ENCODE assay signal across 30 cellular contexts in genomic region chr9:93902051-93902779, GRCh38. TPM values are rescaled to one million over a fixed set of nuclear protein-coding genes. Genes with fewer than 3 reads are reported as not detected.
A peak's percentile ranks its signal among the peaks of the same experiment; 100 is the strongest.
DNase-seq lines count a peak whose midpoint lies in the region; ATAC-seq and TF ChIP-seq lines count a peak whose summit lies in the region.
"Had no signal": no experiment of that assay in that cellular context is flagged by ENCODE, and none has a peak within 500 bp of the region (broad histone marks: within the 10 kb centered on the region; RNA-seq: fewer than 3 reads in every experiment).

No MANE protein-coding gene starts in this region.

- H3K9me2 ChIP-seq in PC-9 (ENCODE audit: insufficient read depth): no peaks in the 10 kb centered on the region

- no peak overlapping the region for H3K27ac Mint-ChIP-seq in CD14-positive monocyte
- H3K27ac Mint-ChIP-seq: activated T-helper 17 cell treated with anti-CD3 and anti-CD28 coated beads, Interleukin-2, amount 50 U/mL, for 72 hours; immature natural killer cell; nephron had no signal

- no peaks in the 10 kb centered on the region for H3K36me3 ChIP-seq in PC-9 (ENCODE audit: low read depth)
- H3K36me3 ChIP-seq: BLaER1 treated with 17β-estradiol and CSF1 and Interleukin-3, amounts not matched to agents 10 nM and 100 nM; breast epithelium; tibial artery had no signal

- H3K79me2 ChIP-seq in PC-9 (ENCODE audit: low read depth): no peaks in the 10 kb centered on the region

- no peak overlapping the region for H2AFZ ChIP-seq in PC-9

- CTCF ChIA-PET in PC-9 (lab: Charles Lee): no interaction called here

- H3K9me3 Mint-ChIP-seq in CD14-positive monocyte: peaks cover 0 to 5% (median 4%) of the 10 kb centered on the region in 7 donors
- H3K9me3 Mint-ChIP-seq: activated naive CD4-positive, alpha-beta T cell treated with anti-CD3 and anti-CD28 coated beads, Interleukin-2, amount 50 U/mL, for 72 hours; activated T-helper 17 cell treated with anti-CD3 and anti-CD28 coated beads, Interleukin-2, amount 50 U/mL, for 72 hours had no signal

- peaks cover 90% of the 10 kb centered on the region for H3K27me3 ChIP-seq in PC-9 (ENCODE audit: insufficient read depth, low read depth)
- H3K27me3 ChIP-seq: BLaER1 treated with 17β-estradiol and CSF1 and Interleukin-3, amounts not matched to agents 10 nM and 100 nM; breast epithelium; tibial artery had no signal

- DNase-seq in activated CD4-positive, CD25-positive, alpha-beta regulatory T cell treated with anti-CD3 and anti-CD28 coated beads, Interleukin-2, amount 50 U/mL, for 72 hours: peak; percentile 19
- DNase-seq in CD14-positive monocyte (ENCODE audit: low spot score) (peak; percentile 28), islet precursor cell (peak; percentile 35), sciatic nerve (ENCODE audit: low spot score) (peak; percentile 41), NCI-H524 treated with DMSO at 0.1 percent for 48 hours (lab: John Stamatoyannopoulos, UW) (no peak), PC-9 (no peak), NCI-H774 (lab: John Stamatoyannopoulos, UW) (no peak)
- DNase-seq: activated CD4-positive, alpha-beta T cell treated with anti-CD3 and anti-CD28 coated beads, Interleukin-2, amount 50 U/mL, for 1 hour; anterior cingulate cortex; COR-L47; effector CD4-positive, alpha-beta T cell; immature natural killer cell; mammary epithelial cell; MM.1S; NCI-H1105 treated with DMSO at 0.1 percent for 48 hours; NCI-H2029; NCI-H526; SIG-M5; stimulated activated CD4-positive, alpha-beta T cell treated with anti-CD3 and anti-CD28 coated beads, Interleukin-4, amount 100 ng/mL, for 24 hours had no signal

- no peak overlapping the region for H3K4me3 ChIP-seq in PC-9
- H3K4me3 ChIP-seq: BLaER1 treated with 17β-estradiol and CSF1 and Interleukin-3, amounts not matched to agents 10 nM and 100 nM; breast epithelium; tibial artery had no signal

- no peaks in the 10 kb centered on the region for H3K9me3 ChIP-seq in PC-9 (ENCODE audit: insufficient read depth, low read depth)
- H3K9me3 ChIP-seq: BLaER1 treated with 17β-estradiol and CSF1 and Interleukin-3, amounts not matched to agents 10 nM and 100 nM; breast epithelium had no signal

- no peak overlapping the region for H3K4me2 ChIP-seq in PC-9
- H3K4me2 ChIP-seq: BLaER1 treated with 17β-estradiol and CSF1 and Interleukin-3, amounts not matched to agents 10 nM and 100 nM had no signal

- BruUV-seq in PC-9 (replicated peaks; lab: Mats Ljungman, UMichigan): no TSS peak

- intact Hi-C loops in CD14-positive monocyte (cut with micrococcal nuclease): no loop called here
- intact Hi-C loops in sciatic nerve (cut with DNase I): no loop called here
- intact Hi-C loops in PC-9 (cut with micrococcal nuclease; ENCODE audit: unreplicated experiment): no loop called here

- H3K27ac ChIP-seq in PC-9: no peak overlapping the region
- H3K27ac ChIP-seq: 22Rv1; BLaER1 treated with 17β-estradiol and CSF1 and Interleukin-3, amounts not matched to agents 10 nM and 100 nM; breast epithelium; tibial artery; VCaP had no signal

- POLR2A ChIA-PET in PC-9 (lab: Charles Lee; ENCODE audit: unreplicated experiment): no interaction called here

- no peaks in the 10 kb centered on the region for H3F3A ChIP-seq in PC-9 (ENCODE audit: insufficient read depth, low read depth)

- TF ChIP-seq CTCF in CD14-positive monocyte (IDR thresholded peaks at IDR 0.05) (no peak), PC-9 (conservative IDR thresholded peaks at IDR 0.05) (no peak)

- no peaks in the 10 kb centered on the region for H3K36me3 Mint-ChIP-seq in CD14-positive monocyte
- H3K36me3 Mint-ChIP-seq: immature natural killer cell had no signal

- H3K4me1 Mint-ChIP-seq in CD14-positive monocyte: no peaks in the 10 kb centered on the region
- H3K4me1 Mint-ChIP-seq: immature natural killer cell, nephron had no signal

- H4K20me1 ChIP-seq in PC-9 (ENCODE audit: insufficient read depth): no peaks in the 10 kb centered on the region
- H4K20me1 ChIP-seq: BLaER1 treated with 17β-estradiol and CSF1 and Interleukin-3, amounts not matched to agents 10 nM and 100 nM had no signal

- ATAC-seq in activated CD4-positive, CD25-positive, alpha-beta regulatory T cell treated with anti-CD3 and anti-CD28 coated beads, Interleukin-2, amount 50 U/mL, for 24 hours: no peak
- no peak for ATAC-seq in sciatic nerve
- ATAC-seq: activated naive CD4-positive, alpha-beta T cell treated with anti-CD3 and anti-CD28 coated beads, Interleukin-2, amount 50 U/mL, for 72 hours; activated T-helper 17 cell treated with anti-CD3 and anti-CD28 coated beads, Interleukin-2, amount 50 U/mL, for 72 hours had no signal

- no peaks in the 10 kb centered on the region for H3K4me1 ChIP-seq in PC-9 (replicated peaks; ENCODE audit: insufficient read depth)
- H3K4me1 ChIP-seq: BLaER1 treated with 17β-estradiol and CSF1 and Interleukin-3, amounts not matched to agents 10 nM and 100 nM; breast epithelium; tibial artery had no signal

- H3K27me3 Mint-ChIP-seq in CD14-positive monocyte (ENCODE audit: low read depth in 3 of 3): peaks cover 0 to 12% (median 8%) of the 10 kb centered on the region in 3 donors

- H3K4me3 Mint-ChIP-seq in CD14-positive monocyte: no peak overlapping the region
- H3K4me3 Mint-ChIP-seq: activated T-helper 17 cell treated with anti-CD3 and anti-CD28 coated beads, Interleukin-2, amount 50 U/mL, for 72 hours; immature natural killer cell; nephron had no signal

RNA-seq across cellular contexts. Expression of gene BARX1, which starts 52.9 kb away (rescaled TPM):
- not detected for polyA plus RNA-seq in CD14-positive monocyte
- total RNA-seq in sciatic nerve: not detected
- total RNA-seq in PC-9 (2021): not detected in 2 replicates
- total RNA-seq: epithelial cell of proximal tubule, glomerular endothelial cell, mammary epithelial cell had no signal
- polyA plus RNA-seq: immature natural killer cell had no signal

Comparison
In these comparisons a context has a peak if more than half of its experiments do, and no peak if none do; other contexts are left out.
1. DNase-seq: peak in activated CD4-positive, CD25-positive, alpha-beta regulatory T cell treated with anti-CD3 and anti-CD28 coated beads, Interleukin-2, amount 50 U/mL, for 72 hours (single experiment), CD14-positive monocyte (single experiment), islet precursor cell (single experiment) and sciatic nerve (single experiment); none in NCI-H524 treated with DMSO at 0.1 percent for 48 hours (single experiment), PC-9 (0 of 2) and NCI-H774 (single experiment).